Comparison of ENCODE assay signal across 25 cellular contexts in the genomic region with DNA sequence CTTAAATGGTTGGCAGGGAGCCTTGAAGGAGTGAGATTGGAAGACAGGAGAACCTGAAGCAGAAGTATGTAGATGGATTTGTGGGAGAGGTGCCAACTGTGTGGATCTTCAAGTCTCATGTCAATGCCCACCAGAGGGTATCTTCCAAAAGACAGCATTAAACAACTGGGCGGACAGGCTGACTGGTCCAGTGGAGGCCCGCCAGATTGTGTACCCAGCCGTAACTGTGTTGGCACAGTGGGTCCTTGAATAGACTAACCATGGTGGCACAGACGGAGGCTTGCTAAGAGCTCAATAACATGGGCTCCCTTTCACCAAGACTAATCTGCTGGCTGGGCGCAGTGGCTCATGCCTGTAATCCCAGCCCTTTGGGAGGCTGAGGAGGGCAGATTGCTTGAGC.
"Had no signal": no experiment of that assay in that cellular context is flagged by ENCODE, and none has a peak within 500 bp of the region (broad histone marks: within the 10 kb centered on the region; RNA-seq: fewer than 3 reads in every experiment).

No MANE protein-coding gene starts in this region.

- H3K4me3 ChIP-seq: neural progenitor cell, ovary, psoas muscle, right lobe of liver, sigmoid colon, stomach, thoracic aorta, tibial artery, transverse colon, upper lobe of left lung, vagina had no signal

- H3K27ac ChIP-seq: neural progenitor cell, ovary, parathyroid adenoma, psoas muscle, right lobe of liver, sigmoid colon, stomach, thoracic aorta, tibial artery, transverse colon, upper lobe of left lung, vagina had no signal

- H3K36me3 ChIP-seq: neural progenitor cell, ovary, right lobe of liver, sigmoid colon, stomach, thoracic aorta, tibial artery, transverse colon, upper lobe of left lung, vagina had no signal

- H3K4me1 ChIP-seq: neural progenitor cell, parathyroid adenoma, psoas muscle, right lobe of liver, vagina had no signal

- DNase-seq: naive thymus-derived CD4-positive, alpha-beta T cell; natural killer cell; occipital lobe; ovary; posterior cingulate gyrus; psoas muscle; right cardiac atrium; sigmoid colon; small intestine; stimulated activated CD4-positive, alpha-beta T cell treated with anti-CD3 and anti-CD28 coated beads, Interleukin-15, amount 100 ng/mL, for 24 hours; stimulated activated CD4-positive, alpha-beta T cell treated with anti-CD3 and anti-CD28 coated beads, Interleukin-2, amount 100 ng/mL, for 24 hours; stimulated activated CD4-positive, alpha-beta T cell treated with anti-CD3 and anti-CD28 coated beads, Interleukin-2, amount 100 ng/mL, for 48 hours; stimulated activated CD4-positive, alpha-beta T cell treated with anti-CD3 and anti-CD28 coated beads, Interleukin-4, amount 100 ng/mL, for 24 hours; stimulated activated naive B cell treated with anti-CD40 and anti-IgM and Interleukin-4, amounts not matched to agents 10 μg/mL and 1 μg/mL and 100 μg/mL, for 72 hours; stimulated activated naive CD4-positive, alpha-beta T cell treated with Interleukin-2 at 50 U/mL for 16 hours; stomach; tibial artery; transverse colon; upper lobe of left lung had no signal

- ATAC-seq: naive thymus-derived CD4-positive, alpha-beta T cell; natural killer cell; psoas muscle; right cardiac atrium; right lobe of liver; stimulated activated effector memory CD8-positive, alpha-beta T cell treated with anti-CD3 and anti-CD28 coated beads, Interleukin-12 subunit alpha, Interleukin-12 subunit beta, amount 100 ng/mL, for 72 hours; stimulated activated naive B cell treated with anti-CD40 and anti-IgM and Interleukin-4, amounts not matched to agents 10 μg/mL and 1 μg/mL and 100 μg/mL, for 72 hours had no signal

- H3K27me3 ChIP-seq: neural progenitor cell, ovary, right lobe of liver, sigmoid colon, stomach, tibial artery, upper lobe of left lung, vagina had no signal

- H3K9me3 ChIP-seq: ovary, psoas muscle, right lobe of liver, sigmoid colon, stomach, thoracic aorta, tibial artery, transverse colon, upper lobe of left lung, vagina had no signal
